1 cellular context compared by ENCODE assay signal in the genomic region with DNA sequence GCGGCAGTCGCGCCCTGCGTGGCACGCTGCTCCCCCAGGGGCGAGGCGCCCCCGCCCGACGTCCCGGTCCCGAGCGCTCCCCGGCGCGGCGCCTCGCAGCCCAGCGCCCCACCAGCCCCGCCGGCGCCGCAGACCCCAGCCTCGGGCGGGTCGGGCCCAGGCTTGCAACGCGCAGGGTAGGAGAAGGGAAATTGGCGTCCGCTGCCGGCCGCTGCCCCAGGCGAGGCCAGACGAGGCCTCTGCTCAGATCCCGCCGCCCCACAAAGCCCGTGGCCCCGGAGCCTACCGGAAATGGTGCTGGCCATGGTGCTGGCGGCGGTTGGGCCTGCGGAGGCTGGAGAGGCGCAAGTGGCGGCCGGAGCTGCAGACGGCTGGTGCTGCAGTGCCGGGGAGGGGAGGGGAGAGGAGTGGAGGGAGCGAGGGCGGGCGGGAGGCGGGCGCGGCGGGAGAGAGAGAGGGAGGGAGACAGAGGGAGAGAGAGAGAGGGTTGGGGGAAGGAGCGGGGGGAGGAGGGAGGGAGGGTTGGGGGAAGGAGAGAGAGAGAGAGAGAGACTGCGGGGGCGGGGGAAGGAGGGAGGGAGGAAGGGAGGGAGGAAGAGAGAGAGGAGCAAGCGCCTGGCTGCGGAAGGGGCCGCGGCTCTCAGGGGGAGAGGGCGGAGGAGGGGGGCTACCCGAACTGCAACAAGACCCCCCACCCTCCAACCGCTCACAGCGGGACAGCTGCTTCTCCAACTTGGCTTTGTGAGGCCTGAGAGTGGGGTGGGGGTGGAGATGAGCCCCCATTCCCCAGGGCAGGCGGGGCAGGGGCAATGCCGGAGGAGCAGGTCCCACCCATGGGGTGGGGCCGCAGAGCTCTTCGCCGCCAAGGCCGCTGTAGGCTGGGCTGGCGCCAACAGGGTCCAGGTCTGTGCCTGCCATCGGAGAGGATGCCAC.
TF ChIP-seq lines count a peak whose summit lies in the region.

A gene (minus strand): TSS at position 384 of the 933 bp plus-strand sequence. CDS start 79 bp downstream, at position 305.

TF ChIP-seq in K562, 482 proteins besides CTCF, POLR2A, EP300 and RAD21 (continued from another document and continues in another):
- TF ChIP-seq, protein P1, sequence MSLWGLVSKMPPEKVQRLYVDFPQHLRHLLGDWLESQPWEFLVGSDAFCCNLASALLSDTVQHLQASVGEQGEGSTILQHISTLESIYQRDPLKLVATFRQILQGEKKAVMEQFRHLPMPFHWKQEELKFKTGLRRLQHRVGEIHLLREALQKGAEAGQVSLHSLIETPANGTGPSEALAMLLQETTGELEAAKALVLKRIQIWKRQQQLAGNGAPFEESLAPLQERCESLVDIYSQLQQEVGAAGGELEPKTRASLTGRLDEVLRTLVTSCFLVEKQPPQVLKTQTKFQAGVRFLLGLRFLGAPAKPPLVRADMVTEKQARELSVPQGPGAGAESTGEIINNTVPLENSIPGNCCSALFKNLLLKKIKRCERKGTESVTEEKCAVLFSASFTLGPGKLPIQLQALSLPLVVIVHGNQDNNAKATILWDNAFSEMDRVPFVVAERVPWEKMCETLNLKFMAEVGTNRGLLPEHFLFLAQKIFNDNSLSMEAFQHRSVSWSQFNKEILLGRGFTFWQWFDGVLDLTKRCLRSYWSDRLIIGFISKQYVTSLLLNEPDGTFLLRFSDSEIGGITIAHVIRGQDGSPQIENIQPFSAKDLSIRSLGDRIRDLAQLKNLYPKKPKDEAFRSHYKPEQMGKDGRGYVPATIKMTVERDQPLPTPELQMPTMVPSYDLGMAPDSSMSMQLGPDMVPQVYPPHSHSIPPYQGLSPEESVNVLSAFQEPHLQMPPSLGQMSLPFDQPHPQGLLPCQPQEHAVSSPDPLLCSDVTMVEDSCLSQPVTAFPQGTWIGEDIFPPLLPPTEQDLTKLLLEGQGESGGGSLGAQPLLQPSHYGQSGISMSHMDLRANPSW (CRISPR knock-in tag; IDR thresholded peaks at IDR 0.05) = peak; percentile 63; the same call in 1 of the 2 replicates
- TF ChIP-seq ZNF445 (CRISPR knock-in tag; IDR thresholded peaks at IDR 0.05; ENCODE audit: low read depth) (no peak), RBM14 (IDR thresholded peaks at IDR 0.05; ENCODE audit: borderline replicate concordance, insufficient read depth, low read depth, low read length) (no peak), SOX6 (IDR thresholded peaks at IDR 0.05) (no peak), SLC30A9 (CRISPR knock-in tag; IDR thresholded peaks at IDR 0.05) (no peak), TSC22D4 (tag; IDR thresholded peaks at IDR 0.05) (no peak), FIP1L1 (IDR thresholded peaks at IDR 0.05; ENCODE audit: low read depth, low read length, poor library complexity, severe bottlenecking) (peak; percentile 78), SMAD1 (IDR thresholded peaks at IDR 0.05; ENCODE audit: low read depth, low read length, partially characterized antibody) (no peak), ZNF766 (CRISPR knock-in tag; conservative IDR thresholded peaks at IDR 0.05) (peak; percentile 83), ZNF239 (CRISPR knock-in tag; IDR thresholded peaks at IDR 0.05) (no peak), POLR2AphosphoS2 (IDR thresholded peaks at IDR 0.05; ENCODE audit: low read length) (no peak), ZNF263 (CRISPR knock-in tag; IDR thresholded peaks at IDR 0.05; ENCODE audit: borderline replicate concordance) (peak; percentile 96), NR1H2 (CRISPR knock-in tag; IDR thresholded peaks at IDR 0.05) (no peak), RFX7 (CRISPR knock-in tag; IDR thresholded peaks at IDR 0.05) (no peak), SMARCA5 (IDR thresholded peaks at IDR 0.05) (no peak), RBFOX2 (IDR thresholded peaks at IDR 0.05; ENCODE audit: low read depth, low read length) (peak; percentile 66), NFRKB (IDR thresholded peaks at IDR 0.05; ENCODE audit: low read depth) (no peak), ZNF253 (CRISPR knock-in tag; conservative IDR thresholded peaks at IDR 0.05) (no peak), ZNF24 (IDR thresholded peaks at IDR 0.05) (peak; percentile 39; the same call in 1 of the 2 replicates), ZNF217 (CRISPR knock-in tag; IDR thresholded peaks at IDR 0.05) (no peak), ARHGAP35 (IDR thresholded peaks at IDR 0.05; ENCODE audit: partially characterized antibody) (no peak), DIDO1 (tag; IDR thresholded peaks at IDR 0.05; ENCODE audit: low read depth) (no peak), ZKSCAN8 (CRISPR knock-in tag; IDR thresholded peaks at IDR 0.05) (no peak), ZNF347 (CRISPR knock-in tag; IDR thresholded peaks at IDR 0.05; ENCODE audit: low read depth) (no peak), HSF4 (CRISPR knock-in tag; IDR thresholded peaks at IDR 0.05; ENCODE audit: borderline replicate concordance) (no peak), EHMT2 (IDR thresholded peaks at IDR 0.05) (peak; percentile 99), ZNF3 (CRISPR knock-in tag; IDR thresholded peaks at IDR 0.05) (no peak), RBM39 (optimal IDR thresholded peaks at IDR 0.05; ENCODE audit: low read depth, low read length) (no peak), ZNF124 (CRISPR knock-in tag; IDR thresholded peaks at IDR 0.05) (no peak), CEBPB (tag; IDR thresholded peaks at IDR 0.05) (no peak), FOXK2 (conservative IDR thresholded peaks at IDR 0.05 in 1 of 2, IDR thresholded peaks at IDR 0.05 in 1 of 2; ENCODE audit: low read depth in 2 of 2) (no peak), ZC3H11A (IDR thresholded peaks at IDR 0.05; ENCODE audit: low read depth, low read length) (no peak), MTA3 (IDR thresholded peaks at IDR 0.05; ENCODE audit: borderline replicate concordance) (no peak)
- TF ChIP-seq, protein P2, sequence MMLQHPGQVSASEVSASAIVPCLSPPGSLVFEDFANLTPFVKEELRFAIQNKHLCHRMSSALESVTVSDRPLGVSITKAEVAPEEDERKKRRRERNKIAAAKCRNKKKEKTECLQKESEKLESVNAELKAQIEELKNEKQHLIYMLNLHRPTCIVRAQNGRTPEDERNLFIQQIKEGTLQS (IDR thresholded peaks at IDR 0.05) = no peak
- TF ChIP-seq, protein P2 (CRISPR knock-in tag; conservative IDR thresholded peaks at IDR 0.05) = no peak
- TF ChIP-seq, protein P3, sequence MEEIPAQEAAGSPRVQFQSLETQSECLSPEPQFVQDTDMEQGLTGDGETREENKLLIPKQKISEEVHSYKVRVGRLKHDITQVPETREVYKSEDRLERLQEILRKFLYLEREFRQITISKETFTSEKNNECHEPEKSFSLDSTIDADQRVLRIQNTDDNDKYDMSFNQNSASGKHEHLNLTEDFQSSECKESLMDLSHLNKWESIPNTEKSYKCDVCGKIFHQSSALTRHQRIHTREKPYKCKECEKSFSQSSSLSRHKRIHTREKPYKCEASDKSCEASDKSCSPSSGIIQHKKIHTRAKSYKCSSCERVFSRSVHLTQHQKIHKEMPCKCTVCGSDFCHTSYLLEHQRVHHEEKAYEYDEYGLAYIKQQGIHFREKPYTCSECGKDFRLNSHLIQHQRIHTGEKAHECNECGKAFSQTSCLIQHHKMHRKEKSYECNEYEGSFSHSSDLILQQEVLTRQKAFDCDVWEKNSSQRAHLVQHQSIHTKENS (CRISPR knock-in tag; IDR thresholded peaks at IDR 0.05) = no peak
- TF ChIP-seq, protein P4, sequence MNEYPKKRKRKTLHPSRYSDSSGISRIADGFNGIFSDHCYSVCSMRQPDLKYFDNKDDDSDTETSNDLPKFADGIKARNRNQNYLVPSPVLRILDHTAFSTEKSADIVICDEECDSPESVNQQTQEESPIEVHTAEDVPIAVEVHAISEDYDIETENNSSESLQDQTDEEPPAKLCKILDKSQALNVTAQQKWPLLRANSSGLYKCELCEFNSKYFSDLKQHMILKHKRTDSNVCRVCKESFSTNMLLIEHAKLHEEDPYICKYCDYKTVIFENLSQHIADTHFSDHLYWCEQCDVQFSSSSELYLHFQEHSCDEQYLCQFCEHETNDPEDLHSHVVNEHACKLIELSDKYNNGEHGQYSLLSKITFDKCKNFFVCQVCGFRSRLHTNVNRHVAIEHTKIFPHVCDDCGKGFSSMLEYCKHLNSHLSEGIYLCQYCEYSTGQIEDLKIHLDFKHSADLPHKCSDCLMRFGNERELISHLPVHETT (CRISPR knock-in tag; conservative IDR thresholded peaks at IDR 0.05 in 1 of 2, IDR thresholded peaks at IDR 0.05 in 1 of 2) = peak; percentile 85 to 87; a peak in 2 of 4 replicates
- TF ChIP-seq, protein P5, sequence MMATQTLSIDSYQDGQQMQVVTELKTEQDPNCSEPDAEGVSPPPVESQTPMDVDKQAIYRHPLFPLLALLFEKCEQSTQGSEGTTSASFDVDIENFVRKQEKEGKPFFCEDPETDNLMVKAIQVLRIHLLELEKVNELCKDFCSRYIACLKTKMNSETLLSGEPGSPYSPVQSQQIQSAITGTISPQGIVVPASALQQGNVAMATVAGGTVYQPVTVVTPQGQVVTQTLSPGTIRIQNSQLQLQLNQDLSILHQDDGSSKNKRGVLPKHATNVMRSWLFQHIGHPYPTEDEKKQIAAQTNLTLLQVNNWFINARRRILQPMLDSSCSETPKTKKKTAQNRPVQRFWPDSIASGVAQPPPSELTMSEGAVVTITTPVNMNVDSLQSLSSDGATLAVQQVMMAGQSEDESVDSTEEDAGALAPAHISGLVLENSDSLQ (IDR thresholded peaks at IDR 0.05) = no peak
- TF ChIP-seq, protein P6, sequence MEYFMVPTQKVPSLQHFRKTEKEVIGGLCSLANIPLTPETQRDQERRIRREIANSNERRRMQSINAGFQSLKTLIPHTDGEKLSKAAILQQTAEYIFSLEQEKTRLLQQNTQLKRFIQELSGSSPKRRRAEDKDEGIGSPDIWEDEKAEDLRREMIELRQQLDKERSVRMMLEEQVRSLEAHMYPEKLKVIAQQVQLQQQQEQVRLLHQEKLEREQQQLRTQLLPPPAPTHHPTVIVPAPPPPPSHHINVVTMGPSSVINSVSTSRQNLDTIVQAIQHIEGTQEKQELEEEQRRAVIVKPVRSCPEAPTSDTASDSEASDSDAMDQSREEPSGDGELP (CRISPR knock-in tag; IDR thresholded peaks at IDR 0.05; ENCODE audit: borderline replicate concordance) = peak; percentile 93
- TF ChIP-seq, protein P7, sequence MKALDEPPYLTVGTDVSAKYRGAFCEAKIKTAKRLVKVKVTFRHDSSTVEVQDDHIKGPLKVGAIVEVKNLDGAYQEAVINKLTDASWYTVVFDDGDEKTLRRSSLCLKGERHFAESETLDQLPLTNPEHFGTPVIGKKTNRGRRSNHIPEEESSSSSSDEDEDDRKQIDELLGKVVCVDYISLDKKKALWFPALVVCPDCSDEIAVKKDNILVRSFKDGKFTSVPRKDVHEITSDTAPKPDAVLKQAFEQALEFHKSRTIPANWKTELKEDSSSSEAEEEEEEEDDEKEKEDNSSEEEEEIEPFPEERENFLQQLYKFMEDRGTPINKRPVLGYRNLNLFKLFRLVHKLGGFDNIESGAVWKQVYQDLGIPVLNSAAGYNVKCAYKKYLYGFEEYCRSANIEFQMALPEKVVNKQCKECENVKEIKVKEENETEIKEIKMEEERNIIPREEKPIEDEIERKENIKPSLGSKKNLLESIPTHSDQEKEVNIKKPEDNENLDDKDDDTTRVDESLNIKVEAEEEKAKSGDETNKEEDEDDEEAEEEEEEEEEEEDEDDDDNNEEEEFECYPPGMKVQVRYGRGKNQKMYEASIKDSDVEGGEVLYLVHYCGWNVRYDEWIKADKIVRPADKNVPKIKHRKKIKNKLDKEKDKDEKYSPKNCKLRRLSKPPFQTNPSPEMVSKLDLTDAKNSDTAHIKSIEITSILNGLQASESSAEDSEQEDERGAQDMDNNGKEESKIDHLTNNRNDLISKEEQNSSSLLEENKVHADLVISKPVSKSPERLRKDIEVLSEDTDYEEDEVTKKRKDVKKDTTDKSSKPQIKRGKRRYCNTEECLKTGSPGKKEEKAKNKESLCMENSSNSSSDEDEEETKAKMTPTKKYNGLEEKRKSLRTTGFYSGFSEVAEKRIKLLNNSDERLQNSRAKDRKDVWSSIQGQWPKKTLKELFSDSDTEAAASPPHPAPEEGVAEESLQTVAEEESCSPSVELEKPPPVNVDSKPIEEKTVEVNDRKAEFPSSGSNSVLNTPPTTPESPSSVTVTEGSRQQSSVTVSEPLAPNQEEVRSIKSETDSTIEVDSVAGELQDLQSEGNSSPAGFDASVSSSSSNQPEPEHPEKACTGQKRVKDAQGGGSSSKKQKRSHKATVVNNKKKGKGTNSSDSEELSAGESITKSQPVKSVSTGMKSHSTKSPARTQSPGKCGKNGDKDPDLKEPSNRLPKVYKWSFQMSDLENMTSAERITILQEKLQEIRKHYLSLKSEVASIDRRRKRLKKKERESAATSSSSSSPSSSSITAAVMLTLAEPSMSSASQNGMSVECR (CRISPR knock-in tag; IDR thresholded peaks at IDR 0.05) = peak; percentile 99
- TF ChIP-seq, protein P8, sequence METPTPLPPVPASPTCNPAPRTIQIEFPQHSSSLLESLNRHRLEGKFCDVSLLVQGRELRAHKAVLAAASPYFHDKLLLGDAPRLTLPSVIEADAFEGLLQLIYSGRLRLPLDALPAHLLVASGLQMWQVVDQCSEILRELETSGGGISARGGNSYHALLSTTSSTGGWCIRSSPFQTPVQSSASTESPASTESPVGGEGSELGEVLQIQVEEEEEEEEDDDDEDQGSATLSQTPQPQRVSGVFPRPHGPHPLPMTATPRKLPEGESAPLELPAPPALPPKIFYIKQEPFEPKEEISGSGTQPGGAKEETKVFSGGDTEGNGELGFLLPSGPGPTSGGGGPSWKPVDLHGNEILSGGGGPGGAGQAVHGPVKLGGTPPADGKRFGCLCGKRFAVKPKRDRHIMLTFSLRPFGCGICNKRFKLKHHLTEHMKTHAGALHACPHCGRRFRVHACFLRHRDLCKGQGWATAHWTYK (CRISPR knock-in tag; IDR thresholded peaks at IDR 0.05) = 0 out of 2 replicates have a peak, but pooled peaks have one; percentile 29
- TF ChIP-seq, protein P9, sequence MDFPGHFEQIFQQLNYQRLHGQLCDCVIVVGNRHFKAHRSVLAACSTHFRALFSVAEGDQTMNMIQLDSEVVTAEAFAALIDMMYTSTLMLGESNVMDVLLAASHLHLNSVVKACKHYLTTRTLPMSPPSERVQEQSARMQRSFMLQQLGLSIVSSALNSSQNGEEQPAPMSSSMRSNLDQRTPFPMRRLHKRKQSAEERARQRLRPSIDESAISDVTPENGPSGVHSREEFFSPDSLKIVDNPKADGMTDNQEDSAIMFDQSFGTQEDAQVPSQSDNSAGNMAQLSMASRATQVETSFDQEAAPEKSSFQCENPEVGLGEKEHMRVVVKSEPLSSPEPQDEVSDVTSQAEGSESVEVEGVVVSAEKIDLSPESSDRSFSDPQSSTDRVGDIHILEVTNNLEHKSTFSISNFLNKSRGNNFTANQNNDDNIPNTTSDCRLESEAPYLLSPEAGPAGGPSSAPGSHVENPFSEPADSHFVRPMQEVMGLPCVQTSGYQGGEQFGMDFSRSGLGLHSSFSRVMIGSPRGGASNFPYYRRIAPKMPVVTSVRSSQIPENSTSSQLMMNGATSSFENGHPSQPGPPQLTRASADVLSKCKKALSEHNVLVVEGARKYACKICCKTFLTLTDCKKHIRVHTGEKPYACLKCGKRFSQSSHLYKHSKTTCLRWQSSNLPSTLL (IDR thresholded peaks at IDR 0.05) = no peak
- TF ChIP-seq, protein P10, sequence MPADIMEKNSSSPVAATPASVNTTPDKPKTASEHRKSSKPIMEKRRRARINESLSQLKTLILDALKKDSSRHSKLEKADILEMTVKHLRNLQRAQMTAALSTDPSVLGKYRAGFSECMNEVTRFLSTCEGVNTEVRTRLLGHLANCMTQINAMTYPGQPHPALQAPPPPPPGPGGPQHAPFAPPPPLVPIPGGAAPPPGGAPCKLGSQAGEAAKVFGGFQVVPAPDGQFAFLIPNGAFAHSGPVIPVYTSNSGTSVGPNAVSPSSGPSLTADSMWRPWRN (IDR thresholded peaks at IDR 0.05; ENCODE audit: low read depth) = no peak
